ENCODE assay signal across 8 cellular contexts in the genomic region with DNA sequence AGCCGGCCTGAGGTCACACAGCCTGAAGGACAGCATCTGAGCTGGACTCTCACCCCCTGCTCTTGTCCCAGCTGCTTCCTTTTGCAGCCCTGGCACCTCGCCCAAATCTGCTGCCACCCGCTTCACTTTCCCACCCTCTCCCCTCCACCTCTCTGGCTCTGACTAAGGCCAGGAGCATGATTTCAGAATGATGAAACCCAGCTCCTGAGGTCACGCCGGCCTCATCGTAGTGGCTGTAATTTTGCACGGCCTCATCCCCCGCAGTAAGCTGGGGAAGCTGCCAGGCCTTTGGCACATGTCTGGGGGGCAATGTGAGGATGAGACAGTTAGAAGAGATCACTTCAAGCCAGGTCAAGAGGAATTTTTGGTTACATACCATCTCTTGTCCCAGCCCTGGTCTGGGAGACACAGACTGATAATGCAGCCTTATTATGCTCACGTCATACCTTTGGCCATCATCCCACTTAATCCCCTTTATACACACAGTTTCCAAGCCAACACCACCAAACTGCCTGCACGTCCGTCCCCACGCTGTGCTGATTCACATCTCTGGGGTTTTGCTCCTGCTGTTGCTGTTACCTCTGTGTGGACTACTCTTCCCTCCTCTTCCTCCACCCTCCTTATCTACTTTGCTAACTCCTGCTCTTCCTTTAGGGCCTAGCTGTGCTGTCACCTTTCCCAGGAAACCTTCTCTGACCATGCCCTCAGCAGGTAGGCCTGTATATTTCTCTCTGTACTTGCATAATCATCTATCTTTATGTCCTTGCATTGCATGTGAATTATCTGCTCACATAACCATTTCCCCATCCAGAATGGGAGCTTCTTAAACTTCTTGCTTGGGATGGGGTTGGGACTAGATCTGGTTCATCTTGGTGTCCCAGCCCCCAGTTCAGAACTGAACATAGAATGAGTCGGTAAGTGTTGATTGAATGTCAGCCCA. TPM values are rescaled to one million over a fixed set of nuclear protein-coding genes. Genes with fewer than 3 reads are reported as not detected.
DNase-seq lines count a peak whose midpoint lies in the region; ATAC-seq and TF ChIP-seq lines count a peak whose summit lies in the region.

No MANE protein-coding gene starts in this region.

- H3K27me3 ChIP-seq in adrenal gland, result no peaks in the 10 kb centered on the region

- intact Hi-C loops in adrenal gland (cut with DNase I), result no loop called here

- WGBS in adrenal gland, 4 donors, result 50 to 60% (median 53%) methylated on average over 13 of the region's 13 CpGs

- H3K4me3 ChIP-seq in adrenal gland, result no peak overlapping the region

- no peaks in the 10 kb centered on the region for H3K4me1 Mint-ChIP-seq in stimulated activated naive CD8-positive, alpha-beta T cell treated with anti-CD3 and anti-CD28 coated beads, Interleukin-15, amount 100 ng/mL, for 72 hours

- no peak for TF ChIP-seq CTCF in adrenal gland (IDR thresholded peaks at IDR 0.05)

- H3K4me1 ChIP-seq in adrenal gland (replicated peaks in 1 of 2), result peaks cover 0 to 8% of the 10 kb centered on the region in 2 donors

- peak; percentile 97 for DNase-seq in HS-5 (ENCODE audit: low read depth)
- peak; percentile 49 to 88 (median 85) for DNase-seq in adrenal gland
- peak; percentile 59 for DNase-seq in inferior parietal cortex (ENCODE audit: extremely low spot score)
- no peak for DNase-seq in stimulated activated naive CD8-positive, alpha-beta T cell treated with anti-CD3 and anti-CD28 coated beads, Interleukin-15, amount 100 ng/mL, for 72 hours
- no peak for DNase-seq in NCI-H748 (lab: John Stamatoyannopoulos, UW; ENCODE audit: unreplicated experiment)
- DNase-seq in NCI-H1417 (lab: John Stamatoyannopoulos, UW), result no peak

- no peak overlapping the region for H3K27ac Mint-ChIP-seq in stimulated activated naive CD8-positive, alpha-beta T cell treated with anti-CD3 and anti-CD28 coated beads, Interleukin-15, amount 100 ng/mL, for 72 hours

- no peaks in the 10 kb centered on the region for H3K36me3 ChIP-seq in adrenal gland (replicated peaks in 1 of 2)

- H3K27ac ChIP-seq in adrenal gland (peak overlapping the region in 2 of 5 donors; percentile 54 to 63), temporal lobe (ENCODE audit: low read depth, low read length) (peak overlapping the region; percentile 47)

- H3K27me3 Mint-ChIP-seq in stimulated activated naive CD8-positive, alpha-beta T cell treated with anti-CD3 and anti-CD28 coated beads, Interleukin-15, amount 100 ng/mL, for 72 hours, result no peaks in the 10 kb centered on the region

- H3K9me3 ChIP-seq in adrenal gland (replicated peaks in 1 of 3), result no peaks in the 10 kb centered on the region

- no peaks in the 10 kb centered on the region for H3K9me3 Mint-ChIP-seq in stimulated activated naive CD8-positive, alpha-beta T cell treated with anti-CD3 and anti-CD28 coated beads, Interleukin-15, amount 100 ng/mL, for 72 hours

- no peak for ATAC-seq in HG02852 (IDR thresholded peaks at IDR 0.05; ENCODE audit: unreplicated experiment)
- no peak for ATAC-seq in stimulated activated naive CD8-positive, alpha-beta T cell treated with anti-CD3 and anti-CD28 coated beads, Interleukin-15, amount 100 ng/mL, for 72 hours

- no peak for TF ChIP-seq POLR2A in adrenal gland (IDR thresholded peaks at IDR 0.05)

- no peak overlapping the region for H3K4me3 Mint-ChIP-seq in stimulated activated naive CD8-positive, alpha-beta T cell treated with anti-CD3 and anti-CD28 coated beads, Interleukin-15, amount 100 ng/mL, for 72 hours

RNA-seq across cellular contexts. Expression of gene CHRDL2, which starts 58.0 kb away (rescaled TPM):
- total RNA-seq in adrenal gland (under 1 TPM in 2 of 8 donors, not detected in 6; 0.76 to 0.95 TPM), temporal lobe (0.25 TPM)
- under 1 TPM in 2 of 3 donors, not detected in 1; 0.30 to 0.35 TPM for polyA plus RNA-seq in adrenal gland

Comparison
In these comparisons a context has a peak if more than half of its experiments do, and no peak if none do; other contexts are left out.
1. DNase-seq: peak in HS-5 (single experiment), adrenal gland (7 of 7) and inferior parietal cortex (single experiment); none in stimulated activated naive CD8-positive, alpha-beta T cell treated with anti-CD3 and anti-CD28 coated beads, Interleukin-15, amount 100 ng/mL, for 72 hours (0 of 2), NCI-H748 (single experiment) and NCI-H1417 (0 of 3).